Comparison of ENCODE assay signal across 17 cellular contexts in the genomic region with DNA sequence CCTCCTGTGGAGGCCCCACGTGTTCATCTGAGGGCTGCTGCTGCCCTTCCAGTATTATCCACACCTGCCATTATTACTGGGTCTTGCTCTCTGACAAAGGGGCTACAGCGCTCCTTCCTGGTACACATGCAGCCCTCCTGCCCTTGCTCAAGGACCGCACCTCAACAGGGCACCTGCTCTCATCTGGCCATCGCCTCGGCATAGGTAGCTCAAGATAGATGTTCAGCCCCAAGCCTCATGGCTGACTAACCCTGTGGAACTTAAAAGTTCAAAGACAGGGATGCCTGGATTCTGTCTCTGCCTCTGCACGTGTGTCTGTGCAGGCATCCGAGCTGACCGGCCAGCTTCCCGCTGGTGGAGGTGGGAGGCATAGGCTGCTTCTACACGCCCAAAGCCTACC.
DNase-seq lines count a peak whose midpoint lies in the region; ATAC-seq and TF ChIP-seq lines count a peak whose summit lies in the region.
"Had no signal": no experiment of that assay in that cellular context is flagged by ENCODE, and none has a peak within 500 bp of the region (broad histone marks: within the 10 kb centered on the region; RNA-seq: fewer than 3 reads in every experiment).

No MANE protein-coding gene starts in this region.

- H3K9me3 ChIP-seq in IMR-90 (ENCODE audit: control insufficient read depth, insufficient read depth, low read length) (no peaks in the 10 kb centered on the region), lower lobe of right lung (no peaks in the 10 kb centered on the region), body of pancreas (no peaks in the 10 kb centered on the region)
- H3K9me3 ChIP-seq: HAP-1 had no signal

- H3K23ac ChIP-seq in IMR-90 (ENCODE audit: low read depth, low read length), result no peak overlapping the region

- no peak overlapping the region for H2BK120ac ChIP-seq in IMR-90 (ENCODE audit: low read depth, low read length)

- H3K4me1 ChIP-seq in IMR-90 (ENCODE audit: control insufficient read depth, insufficient read depth, low read length), result no peaks in the 10 kb centered on the region
- no peaks in the 10 kb centered on the region for H3K4me1 ChIP-seq in lower lobe of right lung
- no peaks in the 10 kb centered on the region for H3K4me1 ChIP-seq in body of pancreas
- H3K4me1 ChIP-seq: HAP-1 had no signal

- TF ChIP-seq POLR2A in IMR-90 (IDR thresholded peaks at IDR 0.05; ENCODE audit: low read depth, low read length) (no peak), body of pancreas (IDR thresholded peaks at IDR 0.05) (no peak)

- ATAC-seq in IMR-90 (ENCODE audit: low read depth) (no peak), lower lobe of right lung (no peak), body of pancreas (no peak)
- ATAC-seq: CD8-positive, alpha-beta T cell; GM12878; HepG2 had no signal

- H3K4me1 Mint-ChIP-seq in glutamatergic neuron (ENCODE audit: low read depth, unreplicated experiment) (peaks cover 16% of the 10 kb centered on the region), osteocyte (ENCODE audit: unreplicated experiment) (no peaks in the 10 kb centered on the region)

- peaks cover 6% of the 10 kb centered on the region for H3K27me3 Mint-ChIP-seq in glutamatergic neuron (ENCODE audit: unreplicated experiment)
- peaks cover 23% of the 10 kb centered on the region for H3K27me3 Mint-ChIP-seq in osteocyte (ENCODE audit: unreplicated experiment)

- H2BK5ac ChIP-seq in IMR-90 (ENCODE audit: low read depth, low read length, poor library complexity, severe bottlenecking), result no peak overlapping the region

- peak overlapping the region; percentile 5 for H3K4me3 Mint-ChIP-seq in glutamatergic neuron (ENCODE audit: unreplicated experiment)
- H3K4me3 Mint-ChIP-seq in osteocyte (ENCODE audit: unreplicated experiment), result no peak overlapping the region
- H3K4me3 Mint-ChIP-seq: CD8-positive, alpha-beta T cell had no signal

- no peak overlapping the region for H2AK5ac ChIP-seq in IMR-90 (ENCODE audit: low read depth, low read length)

- TF ChIP-seq CTCF in IMR-90 (conservative IDR thresholded peaks at IDR 0.05; ENCODE audit: low read depth, low read length), result no peak
- no peak for TF ChIP-seq CTCF in glutamatergic neuron (IDR thresholded peaks at IDR 0.05; ENCODE audit: partially characterized antibody, unreplicated experiment)
- no peak for TF ChIP-seq CTCF in osteocyte (IDR thresholded peaks at IDR 0.05)
- TF ChIP-seq CTCF in lower lobe of right lung (IDR thresholded peaks at IDR 0.05), result no peak
- TF ChIP-seq CTCF in body of pancreas (IDR thresholded peaks at IDR 0.05), result no peak

- no peak overlapping the region for H3K27ac Mint-ChIP-seq in glutamatergic neuron (ENCODE audit: unreplicated experiment)
- H3K27ac Mint-ChIP-seq in osteocyte (ENCODE audit: unreplicated experiment), result no peak overlapping the region
- H3K27ac Mint-ChIP-seq: CD8-positive, alpha-beta T cell had no signal

- no peak overlapping the region for H3K4ac ChIP-seq in IMR-90 (ENCODE audit: low read depth, low read length)

- no peak overlapping the region for H3K27ac ChIP-seq in IMR-90 (ENCODE audit: insufficient read depth, low read length)
- H3K27ac ChIP-seq in lower lobe of right lung, result no peak overlapping the region
- H3K27ac ChIP-seq in body of pancreas, result no peak overlapping the region

- H3K4me3 ChIP-seq in IMR-90 (ENCODE audit: insufficient read depth, low read depth, low read length) (no peak overlapping the region), lower lobe of right lung (no peak overlapping the region), body of pancreas (no peak overlapping the region)
- H3K4me3 ChIP-seq: GM12878, HAP-1 had no signal

- peaks cover 3% of the 10 kb centered on the region for H3K9me3 Mint-ChIP-seq in glutamatergic neuron (ENCODE audit: unreplicated experiment)
- no peaks in the 10 kb centered on the region for H3K9me3 Mint-ChIP-seq in osteocyte (ENCODE audit: unreplicated experiment)

- H3K79me1 ChIP-seq in IMR-90 (ENCODE audit: low read depth in 1 of 2, low read length in 2 of 2), result no peaks in the 10 kb centered on the region

- no peak overlapping the region for H3K56ac ChIP-seq in IMR-90 (ENCODE audit: extremely low read depth, insufficient read depth, low read length)

- no peak for TF ChIP-seq RAD21 in IMR-90 (IDR thresholded peaks at IDR 0.05; ENCODE audit: low read length)

- H2AK9ac ChIP-seq in IMR-90 (replicated peaks; ENCODE audit: low read depth, low read length, poor library complexity), result no peak overlapping the region

- no peak overlapping the region for H3K14ac ChIP-seq in IMR-90 (replicated peaks; ENCODE audit: low read depth, low read length)

- H3K27me3 ChIP-seq in IMR-90 (ENCODE audit: control insufficient read depth, insufficient read depth, low read length) (no peaks in the 10 kb centered on the region), lower lobe of right lung (ENCODE audit: low read depth) (peaks cover 4% of the 10 kb centered on the region), body of pancreas (no peaks in the 10 kb centered on the region)

- no peak overlapping the region for H4K91ac ChIP-seq in IMR-90 (ENCODE audit: insufficient read depth, low read depth, low read length)

- H2BK20ac ChIP-seq in IMR-90 (ENCODE audit: low read depth, low read length), result no peak overlapping the region

- H3K9me1 ChIP-seq in IMR-90 (ENCODE audit: insufficient read depth, low read length), result no peaks in the 10 kb centered on the region

- H2BK15ac ChIP-seq in IMR-90 (ENCODE audit: low read depth, low read length), result no peak overlapping the region

- H4K5ac ChIP-seq in IMR-90 (ENCODE audit: low read depth, low read length), result no peak overlapping the region

- WGBS in IMR-90 (ENCODE audit: extremely low coverage in 2 of 2, insufficient read length in 1 of 2), 2 experiments, result 44% methylated on average over 3 of the region's 10 CpGs; no CpG with 5 or more reads in 1 of the 2 experiments
- WGBS in body of pancreas, 2 donors, result 56 to 61% methylated on average over 6 to 7 of the region's 10 CpGs

- H3K18ac ChIP-seq in IMR-90 (ENCODE audit: low read depth, low read length), result no peak overlapping the region

- H2AFZ ChIP-seq in IMR-90 (replicated peaks; ENCODE audit: low read length, poor library complexity), result peak overlapping the region; percentile 23

- dilution Hi-C loops in IMR-90 (cut with HindIII; ENCODE audit: low sequenced_read_pairs, unreplicated experiment), result no loop called here

- in situ Hi-C loops in IMR-90 (cut with MboI; ENCODE audit: low sequenced_read_pairs), result no loop called here

- no TSS peak for BruUV-seq in IMR-90 (replicated peaks; lab: Mats Ljungman, UMichigan)

- POLR2A ChIA-PET in IMR-90 (lab: Charles Lee; ENCODE audit: unreplicated experiment), result no interaction called here

- H4K8ac ChIP-seq in IMR-90 (ENCODE audit: low read depth in 2 of 2, low read length in 2 of 2), result no peak overlapping the region

- CTCF ChIA-PET in IMR-90 (lab: Yijun Ruan, JAX), result no interaction called here

- no peak overlapping the region for H3K9ac ChIP-seq in IMR-90 (ENCODE audit: low read depth, low read length)

- no peak for DNase-seq in IMR-90
- DNase-seq in glutamatergic neuron, result no peak
- DNase-seq in osteocyte (ENCODE audit: extremely low spot score, unreplicated experiment), result peak; percentile 54
- DNase-seq in AG08395 (ENCODE audit: low spot score), result no peak
- DNase-seq in lower lobe of right lung, result no peak
- DNase-seq in NCI-H187 (lab: John Stamatoyannopoulos, UW), result no peak
- no peak for DNase-seq in body of pancreas
- DNase-seq: ACHN; AML-193; CD8-positive, alpha-beta T cell; DMS 273 treated with DMSO at 0.1 percent for 48 hours; DMS53; DND-41; EL had no signal

- intact Hi-C loops in IMR-90 (cut with micrococcal nuclease), result no loop called here
- intact Hi-C loops in lower lobe of right lung (cut with DNase I), result no loop called here
- intact Hi-C loops in body of pancreas (cut with DNase I), result no loop called here

- H3K36me3 Mint-ChIP-seq in glutamatergic neuron (ENCODE audit: unreplicated experiment) (no peaks in the 10 kb centered on the region), osteocyte (ENCODE audit: unreplicated experiment) (no peaks in the 10 kb centered on the region)
- H3K36me3 Mint-ChIP-seq: CD8-positive, alpha-beta T cell had no signal

- H3K36me3 ChIP-seq in IMR-90 (ENCODE audit: control insufficient read depth, insufficient read depth, low read length) (no peaks in the 10 kb centered on the region), lower lobe of right lung (no peaks in the 10 kb centered on the region), body of pancreas (replicated peaks in 1 of 2; ENCODE audit: insufficient read depth in 1 of 2, low read depth in 2 of 2) (no peaks in the 10 kb centered on the region)
- H3K36me3 ChIP-seq: HAP-1 had no signal

- H4K20me1 ChIP-seq in IMR-90 (ENCODE audit: insufficient read depth, low read length), result no peaks in the 10 kb centered on the region

- no peak overlapping the region for H3K4me2 ChIP-seq in IMR-90 (ENCODE audit: low read depth, low read length)

TF ChIP-seq in IMR-90, 13 proteins besides CTCF, POLR2A, EP300 and RAD21:
- TF ChIP-seq MAZ (IDR thresholded peaks at IDR 0.05; ENCODE audit: borderline replicate concordance, low read depth, low read length), result no peak
- TF ChIP-seq, protein P1, sequence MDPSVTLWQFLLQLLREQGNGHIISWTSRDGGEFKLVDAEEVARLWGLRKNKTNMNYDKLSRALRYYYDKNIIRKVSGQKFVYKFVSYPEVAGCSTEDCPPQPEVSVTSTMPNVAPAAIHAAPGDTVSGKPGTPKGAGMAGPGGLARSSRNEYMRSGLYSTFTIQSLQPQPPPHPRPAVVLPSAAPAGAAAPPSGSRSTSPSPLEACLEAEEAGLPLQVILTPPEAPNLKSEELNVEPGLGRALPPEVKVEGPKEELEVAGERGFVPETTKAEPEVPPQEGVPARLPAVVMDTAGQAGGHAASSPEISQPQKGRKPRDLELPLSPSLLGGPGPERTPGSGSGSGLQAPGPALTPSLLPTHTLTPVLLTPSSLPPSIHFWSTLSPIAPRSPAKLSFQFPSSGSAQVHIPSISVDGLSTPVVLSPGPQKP (IDR thresholded peaks at IDR 0.05; ENCODE audit: borderline replicate concordance, low read depth, low read length), result no peak
- TF ChIP-seq BHLHE40 (IDR thresholded peaks at IDR 0.05; ENCODE audit: low read depth, low read length), result no peak
- TF ChIP-seq NFE2L2 (IDR thresholded peaks at IDR 0.05; ENCODE audit: low read depth, low read length), result no peak
- TF ChIP-seq RCOR1 (IDR thresholded peaks at IDR 0.05; ENCODE audit: insufficient replicate concordance, low read length), result no peak
- no peak for TF ChIP-seq FOS (IDR thresholded peaks at IDR 0.05; ENCODE audit: low read depth, low read length)
- no peak for TF ChIP-seq MAFK (IDR thresholded peaks at IDR 0.05; ENCODE audit: low read depth, low read length)
- TF ChIP-seq, protein P2, sequence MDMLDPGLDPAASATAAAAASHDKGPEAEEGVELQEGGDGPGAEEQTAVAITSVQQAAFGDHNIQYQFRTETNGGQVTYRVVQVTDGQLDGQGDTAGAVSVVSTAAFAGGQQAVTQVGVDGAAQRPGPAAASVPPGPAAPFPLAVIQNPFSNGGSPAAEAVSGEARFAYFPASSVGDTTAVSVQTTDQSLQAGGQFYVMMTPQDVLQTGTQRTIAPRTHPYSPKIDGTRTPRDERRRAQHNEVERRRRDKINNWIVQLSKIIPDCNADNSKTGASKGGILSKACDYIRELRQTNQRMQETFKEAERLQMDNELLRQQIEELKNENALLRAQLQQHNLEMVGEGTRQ (IDR thresholded peaks at IDR 0.05; ENCODE audit: low read depth, low read length), result no peak
- no peak for TF ChIP-seq SMC3 (IDR thresholded peaks at IDR 0.05; ENCODE audit: low read depth, low read length)
